ENCODE assay signal across 7 cellular contexts in genomic region chr21:34630536-34631143, GRCh38. TPM values are rescaled to one million over a fixed set of nuclear protein-coding genes. Genes with fewer than 3 reads are reported as not detected.
DNase-seq lines count a peak whose midpoint lies in the region; ATAC-seq, FAIRE-seq and TF ChIP-seq lines count a peak whose summit lies in the region.

No MANE protein-coding gene starts in this region.

- intact Hi-C loops in heart left ventricle (cut with DNase I) = loop anchor here in 2 of 10 donors (1.0 kb wide), 1 partner anchor 120 kb away; no protein-coding TSS in a partner anchor

- peaks cover 0 to under 1% (median 0%) of the 10 kb centered on the region in 12 donors for H3K4me1 ChIP-seq in heart left ventricle

- H3K27me3 ChIP-seq in heart left ventricle = peaks cover 0 to 10% (median 0%) of the 10 kb centered on the region in 9 donors

- H3K36me3 Mint-ChIP-seq in activated naive CD4-positive, alpha-beta T cell treated with anti-CD3 and anti-CD28 coated beads, Interleukin-2, amount 50 U/mL, for 72 hours = no peaks in the 10 kb centered on the region

- no peaks in the 10 kb centered on the region for H3K9me3 Mint-ChIP-seq in activated naive CD4-positive, alpha-beta T cell treated with anti-CD3 and anti-CD28 coated beads, Interleukin-2, amount 50 U/mL, for 72 hours

- peak; percentile 30 for FAIRE-seq in H54 (lab: Jason Lieb, UNC)

- TF ChIP-seq CTCF in heart left ventricle (IDR thresholded peaks at IDR 0.05) = peak; percentile 67 to 89 (median 77)

- H3K27ac Mint-ChIP-seq in activated naive CD4-positive, alpha-beta T cell treated with anti-CD3 and anti-CD28 coated beads, Interleukin-2, amount 50 U/mL, for 72 hours = no peak overlapping the region

- no peaks in the 10 kb centered on the region for H3K9me3 ChIP-seq in heart left ventricle

- WGBS in heart left ventricle, 4 donors = 8 to 12% (median 11%) methylated on average over 6 of the region's 6 CpGs

- no peak overlapping the region for H3K4me3 ChIP-seq in heart left ventricle

- TF ChIP-seq POLR2A in H54 (IDR thresholded peaks at IDR 0.05; ENCODE audit: low read depth, low read length) (no peak), heart left ventricle (IDR thresholded peaks at IDR 0.05) (no peak)

- DNase-seq in DMS153 (lab: John Stamatoyannopoulos, UW) (peak; percentile 29), H54 (ENCODE audit: insufficient read length, low spot score) (peak; percentile 47), NCI-H2227 treated with DMSO at 0.1 percent for 48 hours (lab: John Stamatoyannopoulos, UW) (peak; percentile 66), heart left ventricle (peak in 1 of 5 donors; percentile 28), retina (peak; percentile 69)
- peak in 1 of 2 donors; percentile 31 for DNase-seq in activated naive CD4-positive, alpha-beta T cell treated with anti-CD3 and anti-CD28 coated beads, Interleukin-2, amount 50 U/mL, for 72 hours (ENCODE audit: low spot score in 2 of 2)
- DNase-seq in NK-92 treated with Interleukin-12 subunit alpha and Interleukin-12 subunit beta, amount 100 ng/mL, for 24 hours (lab: John Stamatoyannopoulos, UW) = no peak

- no peaks in the 10 kb centered on the region for H3K36me3 ChIP-seq in heart left ventricle

- ATAC-seq in activated naive CD4-positive, alpha-beta T cell treated with anti-CD3 and anti-CD28 coated beads, Interleukin-2, amount 50 U/mL, for 72 hours = peak; percentile 61 to 63
- ATAC-seq in heart left ventricle = peak; percentile 29 to 74 (median 68)

- H3K27ac ChIP-seq in heart left ventricle = no peak overlapping the region

RNA-seq across cellular contexts. Expression of gene RCAN1, which starts 15.7 kb away (rescaled TPM):
- 1 to 10 TPM; 2.9 to 7.4 TPM for total RNA-seq in activated naive CD4-positive, alpha-beta T cell treated with anti-CD3 and anti-CD28 coated beads, Interleukin-2, amount 50 U/mL, for 72 hours
- total RNA-seq in heart left ventricle = 100 to 1,000 TPM in 1 of 9 donors, 10 to 100 TPM in 8; 33.7 to 102 (median 57.6) TPM
- 10 to 100 TPM; 56.3 to 99.1 TPM for polyA plus RNA-seq in heart left ventricle

RNA-seq across cellular contexts. Expression of gene CLIC6, which starts 38.2 kb away (rescaled TPM):
- under 1 TPM; 0.07 to 0.31 TPM for total RNA-seq in activated naive CD4-positive, alpha-beta T cell treated with anti-CD3 and anti-CD28 coated beads, Interleukin-2, amount 50 U/mL, for 72 hours
- total RNA-seq in heart left ventricle = 10 to 100 TPM in 1 of 9 donors, 1 to 10 TPM in 8; 2.6 to 15.7 (median 7.5) TPM
- 1 to 10 TPM; 5.5 to 8.4 TPM for polyA plus RNA-seq in heart left ventricle

Comparison
In these comparisons a context has a peak if more than half of its experiments do, and no peak if none do; other contexts are left out.
1. RNA of gene RCAN1, which starts 15.7 kb away (total RNA-seq): 33.7 to 102 TPM in heart left ventricle; 2.9 to 7.4 TPM in activated naive CD4-positive, alpha-beta T cell treated with anti-CD3 and anti-CD28 coated beads, Interleukin-2, amount 50 U/mL, for 72 hours; every median in the first group is over 4 times any median in the second.